In genomic region chr1:76040327-76040868, GRCh38 we compare ENCODE assay signal across 16 cellular contexts. TPM values are rescaled to one million over a fixed set of nuclear protein-coding genes. Genes with fewer than 3 reads are reported as not detected.
DNase-seq lines count a peak whose midpoint lies in the region; TF ChIP-seq lines count a peak whose summit lies in the region.
"Had no signal": no experiment of that assay in that cellular context is flagged by ENCODE, and none has a peak within 500 bp of the region (broad histone marks: within the 10 kb centered on the region; RNA-seq: fewer than 3 reads in every experiment).

No MANE protein-coding gene starts in this region.

- H3K79me1 ChIP-seq in H9 (ENCODE audit: insufficient read depth, low read depth, low read length, poor library complexity, severe bottlenecking): no peaks in the 10 kb centered on the region

- H3K4me1 Mint-ChIP-seq in H9: peaks cover 34 to 42% of the 10 kb centered on the region in 2 experiments
- H3K4me1 Mint-ChIP-seq: activated CD4-positive, alpha-beta T cell treated with anti-CD3 and anti-CD28 coated beads, Interleukin-2, amount 10 ng/mL, durations not matched to agents 7 days and 5 days; activated naive CD4-positive, alpha-beta T cell treated with anti-CD3 and anti-CD28 coated beads, Interleukin-2, amount 10 ng/mL, durations not matched to agents 7 days and 5 days; natural killer cell had no signal

- no peak for TF ChIP-seq RAD21 in SK-N-SH (IDR thresholded peaks at IDR 0.05; ENCODE audit: low read length)

- no peaks in the 10 kb centered on the region for H3K9me2 ChIP-seq in SK-N-SH

- no peak overlapping the region for H3K4me3 ChIP-seq in SK-N-SH (ENCODE audit: low read depth in 2 of 2, low read length in 1 of 2)
- H3K4me3 ChIP-seq in smooth muscle cell: no peak overlapping the region
- H3K4me3 ChIP-seq: right atrium auricular region, SK-N-MC had no signal

- no peak overlapping the region for H3K4me3 Mint-ChIP-seq in H9
- H3K4me3 Mint-ChIP-seq: activated CD4-positive, alpha-beta T cell treated with anti-CD3 and anti-CD28 coated beads, Interleukin-2, amount 10 ng/mL, durations not matched to agents 7 days and 5 days; activated naive CD4-positive, alpha-beta T cell treated with anti-CD3 and anti-CD28 coated beads, Interleukin-2, amount 10 ng/mL, durations not matched to agents 7 days and 5 days; natural killer cell had no signal

- H3K27ac Mint-ChIP-seq in H9: peak overlapping the region in 1 of 3 experiments; percentile 20; a peak in 2 of 7 replicates
- H3K27ac Mint-ChIP-seq: activated CD4-positive, alpha-beta T cell treated with anti-CD3 and anti-CD28 coated beads, Interleukin-2, amount 10 ng/mL, durations not matched to agents 7 days and 5 days; activated naive CD4-positive, alpha-beta T cell treated with anti-CD3 and anti-CD28 coated beads, Interleukin-2, amount 10 ng/mL, durations not matched to agents 7 days and 5 days; natural killer cell had no signal

- peak; percentile 37 for DNase-seq in H9
- DNase-seq in SK-N-SH: no peak
- DNase-seq in left kidney (ENCODE audit: low read depth, low spot score): peak; percentile 62
- DNase-seq in smooth muscle cell (lab: John Stamatoyannopoulos, UW; ENCODE audit: unreplicated experiment): no peak
- no peak for DNase-seq in GM19238 (ENCODE audit: insufficient read length, low spot score)
- DNase-seq in activated naive CD4-positive, alpha-beta T cell treated with anti-CD3 and anti-CD28 coated beads, Interleukin-2, amount 50 U/mL, for 16 hours: no peak
- DNase-seq in activated CD4-positive, alpha-beta T cell treated with anti-CD3 and anti-CD28 coated beads, Interleukin-2, amount 50 U/mL, for 48 hours: no peak
- DNase-seq: activated CD4-positive, alpha-beta T cell treated with anti-CD3 and anti-CD28 coated beads, Interleukin-2, amount 10 ng/mL, durations not matched to agents 7 days and 5 days; activated naive CD4-positive, alpha-beta T cell treated with anti-CD3 and anti-CD28 coated beads, Interleukin-2, amount 10 ng/mL, durations not matched to agents 7 days and 5 days; Calu3; foreskin keratinocyte; natural killer cell; NCI-H82 had no signal

- H4K20me1 ChIP-seq in H9 (ENCODE audit: control insufficient read depth, insufficient read depth, insufficient read length) (no peaks in the 10 kb centered on the region), SK-N-SH (ENCODE audit: insufficient read depth) (no peaks in the 10 kb centered on the region), smooth muscle cell (ENCODE audit: low read depth) (no peaks in the 10 kb centered on the region)

- no peak overlapping the region for H2BK20ac ChIP-seq in H9 (ENCODE audit: low read depth, low read length, poor library complexity, severe bottlenecking)

- no peak overlapping the region for H4K91ac ChIP-seq in H9 (ENCODE audit: insufficient read length, low read depth, low read length)

- H3K9me3 Mint-ChIP-seq in H9: no peaks in the 10 kb centered on the region
- H3K9me3 Mint-ChIP-seq: activated CD4-positive, alpha-beta T cell treated with anti-CD3 and anti-CD28 coated beads, Interleukin-2, amount 10 ng/mL, durations not matched to agents 7 days and 5 days; activated naive CD4-positive, alpha-beta T cell treated with anti-CD3 and anti-CD28 coated beads, Interleukin-2, amount 10 ng/mL, durations not matched to agents 7 days and 5 days; natural killer cell had no signal

- no peak overlapping the region for H2BK12ac ChIP-seq in H9 (ENCODE audit: insufficient read length, low read depth, low read length)

- H3K27ac ChIP-seq in H9 (ENCODE audit: insufficient read length, low read depth, low read length) (no peak overlapping the region), SK-N-SH (ENCODE audit: low read depth in 2 of 2, low read length in 1 of 2) (peak overlapping the region in 1 of 2 experiments; percentile 26; a peak in 1 of 4 replicates), smooth muscle cell (ENCODE audit: low read depth) (no peak overlapping the region)
- H3K27ac ChIP-seq: foreskin keratinocyte, right atrium auricular region, SK-N-MC had no signal

- no peak overlapping the region for H4K8ac ChIP-seq in H9 (replicated peaks; ENCODE audit: insufficient read length, low read depth, low read length)

- no peaks in the 10 kb centered on the region for H3K27me3 Mint-ChIP-seq in H9 (ENCODE audit: low read depth)

- peaks cover 10% of the 10 kb centered on the region for H3K4me1 ChIP-seq in H9 (ENCODE audit: insufficient read depth, low read length)
- peaks cover 7 to 9% of the 10 kb centered on the region in 2 experiments; a peak in 3 of 4 replicates for H3K4me1 ChIP-seq in SK-N-SH (ENCODE audit: control insufficient read depth in 1 of 2, insufficient read depth in 2 of 2, low read depth in 1 of 2, low read length in 1 of 2)
- peaks cover 11% of the 10 kb centered on the region for H3K4me1 ChIP-seq in smooth muscle cell (ENCODE audit: low read depth)
- H3K4me1 ChIP-seq: foreskin keratinocyte, right atrium auricular region had no signal

- CTCF ChIA-PET in SK-N-SH (lab: Yijun Ruan, JAX): no interaction called here

- H3K79me2 ChIP-seq in H9 (ENCODE audit: insufficient read depth, low read length) (no peaks in the 10 kb centered on the region), SK-N-SH (ENCODE audit: insufficient read depth) (no peaks in the 10 kb centered on the region), smooth muscle cell (ENCODE audit: low read depth) (no peaks in the 10 kb centered on the region)

- no peak overlapping the region for H3K9ac ChIP-seq in H9 (ENCODE audit: extremely low read depth, insufficient read length, low read length)
- no peak overlapping the region for H3K9ac ChIP-seq in SK-N-SH
- H3K9ac ChIP-seq in smooth muscle cell (ENCODE audit: low read depth): no peak overlapping the region

- H3K14ac ChIP-seq in H9 (ENCODE audit: insufficient read depth, low read length): no peak overlapping the region

- H3F3A ChIP-seq in SK-N-SH (replicated peaks; ENCODE audit: insufficient read depth): no peaks in the 10 kb centered on the region
- no peaks in the 10 kb centered on the region for H3F3A ChIP-seq in smooth muscle cell (ENCODE audit: low read depth)

- H3K4ac ChIP-seq in H9 (ENCODE audit: low read depth, low read length): no peak overlapping the region

- H2AK5ac ChIP-seq in H9 (ENCODE audit: insufficient read length, low read length): no peak overlapping the region

- WGBS in H9 (ENCODE audit: extremely low coverage, insufficient read length, low lambda C conversion rate): no CpG with 5 or more reads among the region's 5 CpGs
- WGBS in SK-N-SH (ENCODE audit: low lambda C conversion rate): 87% methylated on average over 4 of the region's 5 CpGs
- 36% methylated on average over 5 of the region's 5 CpGs for WGBS in smooth muscle cell (ENCODE audit: low lambda C conversion rate)

- POLR2A ChIA-PET in SK-N-SH (lab: Yijun Ruan, JAX): interaction anchor here (1.2 kb wide), 1 partner anchor 12 kb away, joined by 3 read pairs; no protein-coding TSS in a partner anchor

- no peak overlapping the region for H2BK120ac ChIP-seq in H9 (ENCODE audit: low read depth, low read length, poor library complexity, severe bottlenecking)

- H3K56ac ChIP-seq in H9 (ENCODE audit: insufficient read length, low read depth, low read length): no peak overlapping the region

- no peak overlapping the region for H2BK5ac ChIP-seq in H9 (ENCODE audit: insufficient read length, low read length)

- H3K4me2 ChIP-seq in H9 (ENCODE audit: insufficient read depth, insufficient read length, low read length) (no peak overlapping the region), SK-N-SH (no peak overlapping the region), smooth muscle cell (peak overlapping the region; percentile 63)

- H3K9me3 ChIP-seq in H9 (ENCODE audit: control insufficient read depth, low read depth, low read length): no peaks in the 10 kb centered on the region
- no peaks in the 10 kb centered on the region for H3K9me3 ChIP-seq in SK-N-SH
- H3K9me3 ChIP-seq in smooth muscle cell (replicated peaks; ENCODE audit: low read depth): no peaks in the 10 kb centered on the region
- H3K9me3 ChIP-seq: right atrium auricular region had no signal

- no peak overlapping the region for H2BK15ac ChIP-seq in H9 (ENCODE audit: low read depth, low read length)

- H3K18ac ChIP-seq in H9 (ENCODE audit: insufficient read length, low read depth, low read length): no peak overlapping the region

- H3K23ac ChIP-seq in H9 (ENCODE audit: insufficient read length, low read depth, low read length): no peak overlapping the region

- H4K5ac ChIP-seq in H9 (ENCODE audit: insufficient read length, low read depth, low read length): no peak overlapping the region

- H3K36me3 ChIP-seq in SK-N-SH (replicated peaks in 1 of 2; ENCODE audit: control insufficient read depth in 1 of 2, insufficient read depth in 2 of 2, low read length in 1 of 2): no peaks in the 10 kb centered on the region
- H3K36me3 ChIP-seq in smooth muscle cell (ENCODE audit: low read depth): no peaks in the 10 kb centered on the region
- H3K36me3 ChIP-seq: right atrium auricular region had no signal

- no peak for TF ChIP-seq EP300 in SK-N-SH (IDR thresholded peaks at IDR 0.05; ENCODE audit: borderline replicate concordance in 1 of 2, low read depth in 1 of 2, low read length in 1 of 2)

- no peaks in the 10 kb centered on the region for H3K36me3 Mint-ChIP-seq in H9 (ENCODE audit: insufficient read depth in 1 of 3, low read depth in 3 of 3)
- H3K36me3 Mint-ChIP-seq: activated naive CD4-positive, alpha-beta T cell treated with anti-CD3 and anti-CD28 coated beads, Interleukin-2, amount 10 ng/mL, durations not matched to agents 7 days and 5 days; natural killer cell had no signal

- no peak overlapping the region for H3T11ph ChIP-seq in H9 (ENCODE audit: low read length)

- H2AFZ ChIP-seq in H9 (ENCODE audit: low read length) (no peak overlapping the region), SK-N-SH (ENCODE audit: low read depth) (peak overlapping the region; percentile 48; the same call in 1 of the 2 replicates), smooth muscle cell (ENCODE audit: low read depth) (peak overlapping the region; percentile 46)

- H3K23me2 ChIP-seq in H9 (ENCODE audit: insufficient read length, low read depth, low read length, poor library complexity, severe bottlenecking): no peaks in the 10 kb centered on the region

- TF ChIP-seq CTCF in H9 (conservative IDR thresholded peaks at IDR 0.05) (no peak), SK-N-SH (IDR thresholded peaks at IDR 0.05) (no peak), smooth muscle cell (IDR thresholded peaks at IDR 0.05; ENCODE audit: borderline replicate concordance, insufficient read depth, poor library complexity, severe bottlenecking) (no peak)

- H3K27me3 ChIP-seq in H9 (ENCODE audit: insufficient read depth, low read length) (no peaks in the 10 kb centered on the region), SK-N-SH (ENCODE audit: insufficient read depth) (no peaks in the 10 kb centered on the region), smooth muscle cell (ENCODE audit: low read depth) (no peaks in the 10 kb centered on the region)
- H3K27me3 ChIP-seq: right atrium auricular region had no signal

RNA-seq across cellular contexts. Expression of gene ST6GALNAC3, which starts 34.1 kb away (rescaled TPM):
- total RNA-seq in H9 (2021) (10.7 and 11.2 TPM in 2 replicates), smooth muscle cell (13.4 and 22.2 TPM in 2 replicates)
- polyA plus RNA-seq in SK-N-SH (2012; rRNA removed) (8.1 and 12.1 TPM in 2 replicates), smooth muscle cell (9.3 and 13.3 TPM in 2 replicates)
- 14.4 and 14.7 TPM in 2 replicates for polyA plus RNA-seq in SK-N-SH (2012; cell fraction: cytosol; rRNA removed)
- 2.3 and 5.8 TPM in 2 replicates for polyA plus RNA-seq in SK-N-SH (2012; cell fraction: nucleus; rRNA removed)
- total RNA-seq: G401, natural killer cell had no signal

Comparison
In these comparisons a context has a peak if more than half of its experiments do, and no peak if none do; other contexts are left out.
1. DNase-seq: peak in H9 (single experiment) and left kidney (single experiment); none in SK-N-SH (single experiment), smooth muscle cell (single experiment), GM19238 (single experiment), activated naive CD4-positive, alpha-beta T cell treated with anti-CD3 and anti-CD28 coated beads, Interleukin-2, amount 50 U/mL, for 16 hours (single experiment) and activated CD4-positive, alpha-beta T cell treated with anti-CD3 and anti-CD28 coated beads, Interleukin-2, amount 50 U/mL, for 48 hours (0 of 2).